Comparison of ENCODE assay signal across 14 cellular contexts in genomic region chr11:76781046-76781801, GRCh38. TPM values are rescaled to one million over a fixed set of nuclear protein-coding genes. Genes with fewer than 3 reads are reported as not detected.
A peak's percentile ranks its signal among the peaks of the same experiment; 100 is the strongest.
DNase-seq lines count a peak whose midpoint lies in the region; ATAC-seq, FAIRE-seq and TF ChIP-seq lines count a peak whose summit lies in the region.
"Had no signal": no experiment of that assay in that cellular context is flagged by ENCODE, and none has a peak within 500 bp of the region (broad histone marks: within the 10 kb centered on the region; RNA-seq: fewer than 3 reads in every experiment).

No MANE protein-coding gene starts in this region.

- peaks cover 30% of the 10 kb centered on the region for H3K79me2 ChIP-seq in HepG2 (ENCODE audit: insufficient read depth, low read length)

- intact Hi-C loops in activated CD8-positive, alpha-beta T cell treated with anti-CD3 and anti-CD28 coated beads for 36 hours (cut with micrococcal nuclease): no loop called here
- intact Hi-C loops in breast epithelium (cut with DNase I; ENCODE audit: low total_unique reads): no loop called here
- intact Hi-C loops in HepG2 (cut with micrococcal nuclease; ENCODE audit: unreplicated experiment): loop anchor here (2.0 to 10.0 kb wide), 2 partner anchors 14 to 966 kb away; partner anchors contain the start of gene UVRAG

- peaks cover 18% of the 10 kb centered on the region for H3K9me3 Mint-ChIP-seq in activated CD8-positive, alpha-beta T cell treated with anti-CD3 and anti-CD28 coated beads, Interleukin-2, amount 10 ng/mL, durations not matched to agents 7 days and 5 days (ENCODE audit: insufficient read depth)
- peaks cover 14% of the 10 kb centered on the region for H3K9me3 Mint-ChIP-seq in activated CD8-positive, alpha-beta T cell treated with anti-CD3 and anti-CD28 coated beads for 36 hours

- H3K4me1 ChIP-seq in breast epithelium (peaks cover 13 to 23% of the 10 kb centered on the region in 2 donors), HepG2 (ENCODE audit: insufficient read depth, low read length) (peaks cover 58% of the 10 kb centered on the region), tibial nerve (peaks cover 0 to 36% (median 9%) of the 10 kb centered on the region in 4 donors)

- H3K27ac ChIP-seq in breast epithelium: peak overlapping the region; percentile 73 to 93
- peak overlapping the region; percentile 86 for H3K27ac ChIP-seq in HepG2 (ENCODE audit: extremely low read length, insufficient read depth, low read length)
- peak overlapping the region; percentile 7 to 96 (median 93) for H3K27ac ChIP-seq in tibial nerve

- peak; percentile 75 for FAIRE-seq in HepG2 (lab: Jason Lieb, UNC)
- FAIRE-seq: A204.1, GM12891 had no signal

- peaks cover 24% of the 10 kb centered on the region for H3K36me3 Mint-ChIP-seq in activated CD8-positive, alpha-beta T cell treated with anti-CD3 and anti-CD28 coated beads, Interleukin-2, amount 10 ng/mL, durations not matched to agents 7 days and 5 days (ENCODE audit: low read depth)
- H3K36me3 Mint-ChIP-seq in activated CD8-positive, alpha-beta T cell treated with anti-CD3 and anti-CD28 coated beads for 36 hours (ENCODE audit: low read depth): peaks cover 10% of the 10 kb centered on the region
- H3K36me3 Mint-ChIP-seq: stimulated activated memory B cell treated with anti-CD40 and anti-IgM and Interleukin-4, amounts not matched to agents 10 μg/mL and 1 μg/mL and 100 μg/mL, for 72 hours had no signal

- in situ Hi-C loops in HepG2 (cut with HindIII; ENCODE audit: extremely low pct_ligation_motif_present, low pct_unique_long_range_greater_than_20kb): no loop called here

- CTCF ChIA-PET in activated CD8-positive, alpha-beta T cell treated with anti-CD3 and anti-CD28 coated beads, Interleukin-2, amount 10 ng/mL, durations not matched to agents 7 days and 5 days (lab: Charles Lee): interaction anchor here (0.9 to 1.7 kb wide), 5 partner anchors 10 to 138 kb away, joined by 3 to 12 read pairs (median 4); no protein-coding TSS in a partner anchor
- CTCF ChIA-PET in activated CD8-positive, alpha-beta T cell treated with anti-CD3 and anti-CD28 coated beads for 36 hours (lab: Charles Lee): interaction anchor here (0.6 to 2.3 kb wide), 6 partner anchors 11 to 139 kb away, joined by 3 to 12 read pairs (median 4); no protein-coding TSS in a partner anchor
- CTCF ChIA-PET in HepG2 (lab: Yijun Ruan, JAX; ENCODE audit: low intra/inter-chr PET ratio, low total read pairs): no interaction called here

- H3K9ac ChIP-seq in HepG2 (ENCODE audit: insufficient read depth, low read depth, low read length): peak overlapping the region; percentile 78

- H3K27me3 Mint-ChIP-seq in activated CD8-positive, alpha-beta T cell treated with anti-CD3 and anti-CD28 coated beads, Interleukin-2, amount 10 ng/mL, durations not matched to agents 7 days and 5 days (ENCODE audit: low read depth): peaks cover 58% of the 10 kb centered on the region
- peaks cover 51% of the 10 kb centered on the region for H3K27me3 Mint-ChIP-seq in activated CD8-positive, alpha-beta T cell treated with anti-CD3 and anti-CD28 coated beads for 36 hours

- no peaks in the 10 kb centered on the region for H3K36me3 ChIP-seq in breast epithelium
- no peaks in the 10 kb centered on the region for H3K36me3 ChIP-seq in HepG2 (replicated peaks in 1 of 2; ENCODE audit: control insufficient read depth in 1 of 2, insufficient read depth in 2 of 2, low read length in 2 of 2)
- H3K36me3 ChIP-seq in tibial nerve: no peaks in the 10 kb centered on the region

- H3K4me3 Mint-ChIP-seq in activated CD8-positive, alpha-beta T cell treated with anti-CD3 and anti-CD28 coated beads, Interleukin-2, amount 10 ng/mL, durations not matched to agents 7 days and 5 days: peak overlapping the region; percentile 94
- H3K4me3 Mint-ChIP-seq in activated CD8-positive, alpha-beta T cell treated with anti-CD3 and anti-CD28 coated beads for 36 hours: no peak overlapping the region
- H3K4me3 Mint-ChIP-seq: stimulated activated memory B cell treated with anti-CD40 and anti-IgM and Interleukin-4, amounts not matched to agents 10 μg/mL and 1 μg/mL and 100 μg/mL, for 72 hours had no signal

- peaks cover 9% of the 10 kb centered on the region for H4K20me1 ChIP-seq in HepG2 (ENCODE audit: insufficient read depth, low read length)

- no peak for TF ChIP-seq RAD21 in HepG2 (CRISPR knock-in tag; IDR thresholded peaks at IDR 0.05)

- H3K4me3 ChIP-seq in breast epithelium: peak overlapping the region; percentile 90 to 94 (median 90)
- peak overlapping the region; percentile 88 to 97 (median 92) for H3K4me3 ChIP-seq in HepG2 (replicated peaks in 1 of 3; ENCODE audit: insufficient read depth in 1 of 3, low read depth in 2 of 3, low read length in 3 of 3)
- peak overlapping the region in 1 of 4 donors; percentile 85 for H3K4me3 ChIP-seq in tibial nerve

- peaks cover 29% of the 10 kb centered on the region for H3K4me1 Mint-ChIP-seq in activated CD8-positive, alpha-beta T cell treated with anti-CD3 and anti-CD28 coated beads, Interleukin-2, amount 10 ng/mL, durations not matched to agents 7 days and 5 days (ENCODE audit: low read depth)
- peaks cover 19% of the 10 kb centered on the region for H3K4me1 Mint-ChIP-seq in activated CD8-positive, alpha-beta T cell treated with anti-CD3 and anti-CD28 coated beads for 36 hours (ENCODE audit: low read depth)

- peaks cover 2 to 12% of the 10 kb centered on the region in 2 donors for H3K9me3 ChIP-seq in breast epithelium
- peaks cover 8% of the 10 kb centered on the region for H3K9me3 ChIP-seq in HepG2 (ENCODE audit: low read length)
- H3K9me3 ChIP-seq in tibial nerve: peaks cover 0 to 13% (median under 1%) of the 10 kb centered on the region in 4 donors

- DNase-seq in activated CD8-positive, alpha-beta T cell treated with anti-CD3 and anti-CD28 coated beads, Interleukin-2, amount 10 ng/mL, durations not matched to agents 7 days and 5 days: no peak
- no peak for DNase-seq in activated CD8-positive, alpha-beta T cell treated with anti-CD3 and anti-CD28 coated beads for 36 hours
- no peak for DNase-seq in breast epithelium (ENCODE audit: low spot score in 2 of 2)
- DNase-seq in HepG2 (ENCODE audit: low spot score): peak; percentile 89
- DNase-seq in tibial nerve (ENCODE audit: low spot score in 2 of 2): no peak
- no peak for DNase-seq in central memory CD4-positive, alpha-beta T cell
- DNase-seq in NK-92 treated with Interleukin-12 subunit alpha and Interleukin-12 subunit beta, amount 100 ng/mL, for 24 hours (lab: John Stamatoyannopoulos, UW): no peak
- DNase-seq: activated CD4-positive, alpha-beta memory T cell treated with anti-CD3 and anti-CD28 coated beads, Interleukin-2, amount 10 ng/mL, durations not matched to agents 7 days and 5 days; NCI-H2107; stimulated activated CD4-positive, alpha-beta T cell treated with anti-CD3 and anti-CD28 coated beads, Interleukin-1b, Interleukin-23, amount 100 ng/mL, for 48 hours had no signal

- H3K27me3 ChIP-seq in breast epithelium: no peaks in the 10 kb centered on the region
- H3K27me3 ChIP-seq in HepG2 (ENCODE audit: control insufficient read depth in 1 of 2, insufficient read depth in 2 of 2, low read length in 2 of 2): no peaks in the 10 kb centered on the region
- no peaks in the 10 kb centered on the region for H3K27me3 ChIP-seq in tibial nerve

- H2AFZ ChIP-seq in HepG2 (ENCODE audit: low read length): no peak overlapping the region

- no peak overlapping the region for H3K27ac Mint-ChIP-seq in activated CD8-positive, alpha-beta T cell treated with anti-CD3 and anti-CD28 coated beads, Interleukin-2, amount 10 ng/mL, durations not matched to agents 7 days and 5 days
- H3K27ac Mint-ChIP-seq in activated CD8-positive, alpha-beta T cell treated with anti-CD3 and anti-CD28 coated beads for 36 hours: no peak overlapping the region
- H3K27ac Mint-ChIP-seq: activated CD4-positive, alpha-beta memory T cell treated with anti-CD3 and anti-CD28 coated beads, Interleukin-2, amount 10 ng/mL, durations not matched to agents 7 days and 5 days; stimulated activated memory B cell treated with anti-CD40 and anti-IgM and Interleukin-4, amounts not matched to agents 10 μg/mL and 1 μg/mL and 100 μg/mL, for 72 hours had no signal

- POLR2A ChIA-PET in activated CD8-positive, alpha-beta T cell treated with anti-CD3 and anti-CD28 coated beads, Interleukin-2, amount 10 ng/mL, durations not matched to agents 7 days and 5 days (lab: Charles Lee): interaction anchor here (0.6 kb wide), 1 partner anchor 519 kb away, joined by 4 read pairs; no protein-coding TSS in a partner anchor
- POLR2A ChIA-PET in activated CD8-positive, alpha-beta T cell treated with anti-CD3 and anti-CD28 coated beads for 36 hours (lab: Charles Lee): no interaction called here
- POLR2A ChIA-PET in HepG2 (lab: Yijun Ruan, JAX): interaction anchor here (1.0 to 3.1 kb wide), 6 partner anchors 10 to 20 kb away, joined by 3 to 100 read pairs (median 10); no protein-coding TSS in a partner anchor

- TF ChIP-seq POLR2A in breast epithelium (IDR thresholded peaks at IDR 0.05): no peak
- TF ChIP-seq POLR2A in HepG2 (IDR thresholded peaks at IDR 0.05; ENCODE audit: insufficient read depth in 1 of 2, low read depth in 2 of 2, low read length in 2 of 2): no peak
- TF ChIP-seq POLR2A in tibial nerve (IDR thresholded peaks at IDR 0.05): no peak

- TF ChIP-seq CTCF in activated CD8-positive, alpha-beta T cell treated with anti-CD3 and anti-CD28 coated beads for 36 hours (IDR thresholded peaks at IDR 0.05): no peak
- TF ChIP-seq CTCF in breast epithelium (IDR thresholded peaks at IDR 0.05) (no peak), HepG2 (CRISPR knock-in tag; IDR thresholded peaks at IDR 0.05) (peak; percentile 61), tibial nerve (IDR thresholded peaks at IDR 0.05) (no peak)

- peak overlapping the region; percentile 92 for H3K4me2 ChIP-seq in HepG2 (ENCODE audit: low read depth, low read length)

- ATAC-seq in activated CD8-positive, alpha-beta T cell treated with anti-CD3 and anti-CD28 coated beads, Interleukin-2, amount 10 ng/mL, durations not matched to agents 7 days and 5 days: no peak
- ATAC-seq in activated CD8-positive, alpha-beta T cell treated with anti-CD3 and anti-CD28 coated beads for 36 hours: no peak
- ATAC-seq in HepG2 (peak; percentile 64), HG03354 (IDR thresholded peaks at IDR 0.05; ENCODE audit: poor library complexity, severe bottlenecking, unreplicated experiment) (no peak)
- ATAC-seq: stimulated activated memory B cell treated with anti-CD40 and anti-IgM and Interleukin-4, amounts not matched to agents 10 μg/mL and 1 μg/mL and 100 μg/mL, for 72 hours had no signal

- TF ChIP-seq EP300 in HepG2 (IDR thresholded peaks at IDR 0.05; ENCODE audit: low read depth in 2 of 2, low read length in 2 of 2): peak in 1 of 2 experiments; percentile 49; a peak in 1 of 4 replicates
- 0 out of 2 replicates have a peak, but pooled peaks have one; percentile 6 for TF ChIP-seq EP300 in HepG2 (CRISPR knock-in tag; IDR thresholded peaks at IDR 0.05; ENCODE audit: borderline replicate concordance)
- TF ChIP-seq EP300 in tibial nerve (IDR thresholded peaks at IDR 0.05): peak in 1 of 2 donors; percentile 43

- 0% methylated on average over 8 of the region's 8 CpGs for WGBS in HepG2 (ENCODE audit: low lambda C conversion rate)
- WGBS in tibial nerve, 2 donors: 33 to 42% methylated on average over 8 of the region's 8 CpGs

- no TSS peak for BruUV-seq in HepG2 (replicated peaks; lab: Mats Ljungman, UMichigan)

RNA-seq across cellular contexts. Expression of gene TSKU, which starts 1.9 kb away (rescaled TPM):
- 1 to 10 TPM; 2.5 TPM for total RNA-seq in activated CD8-positive, alpha-beta T cell treated with anti-CD3 and anti-CD28 coated beads, Interleukin-2, amount 10 ng/mL, durations not matched to agents 7 days and 5 days
- total RNA-seq in activated CD8-positive, alpha-beta T cell treated with anti-CD3 and anti-CD28 coated beads for 36 hours: 1 to 10 TPM; 6.5 to 8.4 TPM
- total RNA-seq in breast epithelium (100 to 1,000 TPM in 1 of 3 donors, 10 to 100 TPM in 2; 51.1 to 360 (median 65.1) TPM), HepG2 (2016; rRNA removed; fragmentation: Illumina TruSeq; extraction: Trizol) (11.9 and 21.4 TPM in 2 replicates), tibial nerve (100 to 1,000 TPM; 140 to 385 (median 202) TPM)
- 7.5 TPM in 2 replicates for total RNA-seq in HepG2 (2016; cell fraction: cytosol; rRNA removed; fragmentation: Illumina TruSeq; extraction: Trizol; ENCODE audit: low read depth)
- 10.8 and 20.0 TPM in 2 replicates for total RNA-seq in HepG2 (2016; cell fraction: insoluble cytoplasmic fraction; rRNA removed; fragmentation: Illumina TruSeq; extraction: Trizol)
- total RNA-seq in HepG2 (2016; cell fraction: membrane; rRNA removed; fragmentation: Illumina TruSeq; extraction: Trizol): 20.4 and 22.9 TPM in 2 replicates
- total RNA-seq in HepG2 (2016; cell fraction: nucleus; rRNA removed; fragmentation: Illumina TruSeq; extraction: Trizol): 19.5 and 22.7 TPM in 2 replicates
- polyA plus RNA-seq in HepG2 (2011; rRNA removed): 20.3 and 27.9 TPM in 2 replicates
- 17.7 and 23.1 TPM in 2 replicates for polyA plus RNA-seq in HepG2 (2011; cell fraction: cytosol; rRNA removed)
- 18.1 and 21.0 TPM in 2 replicates for polyA plus RNA-seq in HepG2 (2011; cell fraction: nucleus; rRNA removed)
- polyA plus RNA-seq in HepG2 (2012): 12.6 and 19.6 TPM in 2 replicates
- 8.7 and 9.4 TPM in 2 replicates for polyA plus RNA-seq in HepG2 (2016; cell fraction: cytosol; fragmentation: Illumina TruSeq; extraction: Trizol; ENCODE audit: low read depth)
- polyA plus RNA-seq in HepG2 (2016; cell fraction: insoluble cytoplasmic fraction; fragmentation: Illumina TruSeq; extraction: Trizol; ENCODE audit: low read depth): 14.2 and 18.9 TPM in 2 replicates
- 23.1 and 23.6 TPM in 2 replicates for polyA plus RNA-seq in HepG2 (2016; cell fraction: membrane; fragmentation: Illumina TruSeq; extraction: Trizol; ENCODE audit: low read depth)
- 30.1 and 34.2 TPM in 2 replicates for polyA plus RNA-seq in HepG2 (2016; cell fraction: nucleus; fragmentation: Illumina TruSeq; extraction: Trizol; ENCODE audit: insufficient read depth, low read depth)
- polyA minus RNA-seq in HepG2 (2011; rRNA and poly(A)+ RNA removed; ENCODE audit: low replicate concordance): 66.3 and 74.4 TPM in 2 replicates
- polyA minus RNA-seq in HepG2 (2011; cell fraction: cytosol; rRNA and poly(A)+ RNA removed): 16.7 and 18.5 TPM in 2 replicates
- 11.3 and 15.5 TPM in 2 replicates for polyA minus RNA-seq in HepG2 (2011; cell fraction: nucleus; rRNA and poly(A)+ RNA removed)
